ENCODE assay signal across 8 cellular contexts in the genomic region with DNA sequence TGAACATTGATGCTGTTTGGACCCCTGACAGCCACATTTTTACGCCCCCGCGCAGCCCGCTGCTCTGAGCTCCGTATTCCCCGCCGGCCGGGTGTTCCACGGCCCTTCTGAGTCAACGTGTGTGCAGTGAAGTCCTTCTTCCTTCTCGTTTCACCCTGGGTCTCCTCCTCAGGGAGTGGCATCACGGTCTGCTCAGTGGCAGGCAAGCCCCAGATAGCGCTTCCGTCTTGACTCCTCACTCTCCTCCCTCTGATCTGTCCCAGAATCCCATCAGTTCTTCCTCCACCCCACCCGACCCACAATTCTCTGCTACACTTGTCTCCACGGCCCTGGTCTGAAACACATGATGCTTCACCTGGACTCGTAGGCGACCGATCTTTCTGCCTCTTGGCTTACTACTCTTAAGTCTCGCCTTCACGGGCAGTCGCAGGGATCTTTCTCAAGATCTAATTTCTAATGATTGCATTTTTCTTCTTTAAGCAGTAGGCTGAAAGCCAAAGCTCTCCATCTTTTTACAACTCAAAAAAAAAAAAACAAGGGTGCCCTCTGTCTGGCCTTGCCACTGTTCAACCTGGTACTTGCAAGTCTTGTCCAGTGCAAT. TPM values are rescaled to one million over a fixed set of nuclear protein-coding genes. Genes with fewer than 3 reads are reported as not detected.
DNase-seq lines count a peak whose midpoint lies in the region; ATAC-seq and TF ChIP-seq lines count a peak whose summit lies in the region.

No MANE protein-coding gene starts in this region.

- TF ChIP-seq CTCF in CD14-positive monocyte (IDR thresholded peaks at IDR 0.05) (no peak), HFF-Myc (IDR thresholded peaks at IDR 0.05; ENCODE audit: low read depth, low read length, missing control alignments) (no peak), RWPE2 (IDR thresholded peaks at IDR 0.05; ENCODE audit: poor library complexity, severe bottlenecking) (no peak), brain microvascular endothelial cell (IDR thresholded peaks at IDR 0.05; ENCODE audit: low read depth, low read length, missing control alignments) (no peak), kidney epithelial cell (IDR thresholded peaks at IDR 0.05; ENCODE audit: insufficient read depth, low read length, poor library complexity, severe bottlenecking) (no peak)

- H3K27me3 ChIP-seq in RWPE2 (ENCODE audit: insufficient read depth, poor library complexity, severe bottlenecking) (no peaks in the 10 kb centered on the region), brain microvascular endothelial cell (replicated peaks) (no peaks in the 10 kb centered on the region), kidney epithelial cell (ENCODE audit: control insufficient read depth, insufficient read depth, low read length) (peaks cover 6% of the 10 kb centered on the region)

- DNase-seq in CD14-positive monocyte (ENCODE audit: low spot score) (peak; percentile 44), HFF-Myc (ENCODE audit: extremely low read depth, low read depth) (peak; percentile 26), RWPE2 (ENCODE audit: low spot score) (no peak), brain microvascular endothelial cell (peak; percentile 26), kidney epithelial cell (ENCODE audit: low read depth) (no peak), mucosa of gallbladder (ENCODE audit: low spot score) (no peak)
- DNase-seq in stimulated activated CD4-positive, alpha-beta T cell treated with anti-CD3 and anti-CD28 coated beads, Interleukin-1b, Interleukin-23, amount 100 ng/mL, for 48 hours: peak; percentile 31

- in situ Hi-C loops in brain microvascular endothelial cell (cut with HindIII; ENCODE audit: low pct_ligation_motif_present, low sequenced_read_pairs): no loop called here

- no peaks in the 10 kb centered on the region for H3K36me3 Mint-ChIP-seq in CD14-positive monocyte

- no peaks in the 10 kb centered on the region for H3K9me3 ChIP-seq in RWPE2 (ENCODE audit: severe bottlenecking)

- H3K27ac ChIP-seq in RWPE2 (ENCODE audit: poor library complexity, severe bottlenecking): peak overlapping the region; percentile 55
- peak overlapping the region; percentile 50 for H3K27ac ChIP-seq in brain microvascular endothelial cell

- peaks cover 0 to 7% (median 0%) of the 10 kb centered on the region in 7 donors for H3K9me3 Mint-ChIP-seq in CD14-positive monocyte

- H3K4me1 Mint-ChIP-seq in CD14-positive monocyte: peaks cover 26% of the 10 kb centered on the region

- H3K4me3 ChIP-seq in HFF-Myc (replicated peaks; ENCODE audit: low read depth, low read length): peak overlapping the region; percentile 54
- H3K4me3 ChIP-seq in RWPE2 (ENCODE audit: severe bottlenecking): peak overlapping the region; percentile 52
- peak overlapping the region; percentile 68 for H3K4me3 ChIP-seq in brain microvascular endothelial cell (ENCODE audit: low read depth, low read length)
- peak overlapping the region; percentile 66 for H3K4me3 ChIP-seq in kidney epithelial cell (ENCODE audit: low read depth, low read length)

- H3K27ac Mint-ChIP-seq in CD14-positive monocyte: peak overlapping the region; percentile 78 to 93 (median 86)

- H3K36me3 ChIP-seq in RWPE2 (ENCODE audit: low read depth) (no peaks in the 10 kb centered on the region), brain microvascular endothelial cell (replicated peaks) (no peaks in the 10 kb centered on the region), kidney epithelial cell (ENCODE audit: control insufficient read depth, insufficient read depth, low read length) (no peaks in the 10 kb centered on the region)

- H3K27me3 Mint-ChIP-seq in CD14-positive monocyte (ENCODE audit: low read depth in 3 of 3): peaks cover 12 to 18% (median 12%) of the 10 kb centered on the region in 3 donors

- intact Hi-C loops in CD14-positive monocyte (cut with micrococcal nuclease): loop anchor here (2.0 to 10.0 kb wide), 4 partner anchors 35 to 241 kb away; partner anchors contain the start of genes POP4 (in 2 of the 2), CCNE1 (in 1 of the 2) and URI1 (in 1 of the 2)

- peak overlapping the region; percentile 91 to 95 for H3K4me3 Mint-ChIP-seq in CD14-positive monocyte

- peak; percentile 24 for ATAC-seq in RWPE2 (ENCODE audit: low read depth)
- no peak for ATAC-seq in HG03565 (IDR thresholded peaks at IDR 0.05; ENCODE audit: unreplicated experiment)

- H3K4me1 ChIP-seq in RWPE2 (ENCODE audit: insufficient read depth, poor library complexity, severe bottlenecking): peaks cover 8% of the 10 kb centered on the region

RNA-seq across cellular contexts. Expression of gene CCNE1, which starts 33.9 kb away (rescaled TPM):
- polyA plus RNA-seq in CD14-positive monocyte: not detected
- total RNA-seq in kidney epithelial cell (2.5 and 5.3 TPM in 2 replicates), mucosa of gallbladder (2.0 TPM)

Comparison
In these comparisons a context has a peak if more than half of its experiments do, and no peak if none do; other contexts are left out.
1. DNase-seq: peak in CD14-positive monocyte (single experiment), HFF-Myc (single experiment), brain microvascular endothelial cell (single experiment) and stimulated activated CD4-positive, alpha-beta T cell treated with anti-CD3 and anti-CD28 coated beads, Interleukin-1b, Interleukin-23, amount 100 ng/mL, for 48 hours (single experiment); none in RWPE2 (single experiment), kidney epithelial cell (single experiment) and mucosa of gallbladder (single experiment).
2. Peak in every context shown above with its lines, with median percentiles within 50 percentile points of each other: H3K4me3 ChIP-seq.